Comparison of ENCODE assay signal across 8 cellular contexts in genomic region chr16:17470871-17471744, GRCh38. TPM values are rescaled to one million over a fixed set of nuclear protein-coding genes. Genes with fewer than 3 reads are reported as not detected.
A peak's percentile ranks its signal among the peaks of the same experiment; 100 is the strongest.
DNase-seq lines count a peak whose midpoint lies in the region; ATAC-seq and TF ChIP-seq lines count a peak whose summit lies in the region.

Gene XYLT1, minus strand, starts transcription at chr16:17470960. Its CDS starts 164 bp downstream, at chr16:17470796.

- no peaks in the 10 kb centered on the region for H3K9me3 ChIP-seq in right lobe of liver

- POLR2A ChIA-PET in BJ (lab: Charles Lee): interaction anchor here (0.5 kb wide), 2 partner anchors 16 to 272 kb away, joined by 3 to 5 read pairs; no protein-coding TSS in a partner anchor

- H3K4me1 ChIP-seq in right lobe of liver: no peaks in the 10 kb centered on the region

- DNase-seq in BJ (ENCODE audit: low read depth) (peak; percentile 78), LHCN-M2 (ENCODE audit: low read depth) (peak; percentile 93), dorsolateral prefrontal cortex (peak in 5 of 10 donors; percentile 52 to 75 (median 58)), right lobe of liver (peak; percentile 30 to 55 (median 42)), DMS79 treated with DMSO at 0.1 percent for 48 hours (lab: John Stamatoyannopoulos, UW) (no peak), HUDEP-2 (lab: John Stamatoyannopoulos, UW; ENCODE audit: unreplicated experiment in 76 of 76) (no peak)
- DNase-seq in activated CD4-positive, CD25-positive, alpha-beta regulatory T cell treated with anti-CD3 and anti-CD28 coated beads, Interleukin-2, amount 50 U/mL, for 72 hours: peak; percentile 55
- DNase-seq in stimulated activated naive CD4-positive, alpha-beta T cell treated with Interleukin-2 at 50 U/mL for 16 hours (lab: John Stamatoyannopoulos, UW): peak; percentile 59

- TF ChIP-seq CTCF in BJ (IDR thresholded peaks at IDR 0.05; ENCODE audit: insufficient read depth, low read depth, low read length) (no peak), dorsolateral prefrontal cortex (IDR thresholded peaks at IDR 0.05 in 54 of 56, conservative IDR thresholded peaks at IDR 0.05 in 2 of 56; ENCODE audit: low read depth in 1 of 56, partially characterized antibody in 56 of 56) (no peak), right lobe of liver (IDR thresholded peaks at IDR 0.05) (no peak)

- no peaks in the 10 kb centered on the region for H3K36me3 ChIP-seq in BJ (ENCODE audit: control insufficient read depth, insufficient read depth, low read length)
- no peaks in the 10 kb centered on the region for H3K36me3 ChIP-seq in right lobe of liver

- TF ChIP-seq POLR2A in right lobe of liver (IDR thresholded peaks at IDR 0.05): no peak

- H3K27me3 ChIP-seq in BJ (ENCODE audit: control insufficient read depth, insufficient read depth, low read length) (no peaks in the 10 kb centered on the region), dorsolateral prefrontal cortex (peaks cover 0 to 14% (median 0%) of the 10 kb centered on the region in 45 donors), right lobe of liver (no peaks in the 10 kb centered on the region)

- CTCF ChIA-PET in BJ (lab: Yijun Ruan, JAX): interaction anchor here (1.0 to 1.9 kb wide), 3 partner anchors 108 to 611 kb away, joined by 3 to 15 read pairs (median 4); no protein-coding TSS in a partner anchor

- ATAC-seq in right lobe of liver: peak; percentile 9 to 56 (median 44)

- intact Hi-C loops in dorsolateral prefrontal cortex (cut with DNase I): loop anchor here in 1 of 2 donors (1.0 to 10.0 kb wide), 4 partner anchors 16 to 609 kb away; no protein-coding TSS in a partner anchor
- intact Hi-C loops in right lobe of liver (cut with DNase I): no loop called here

- WGBS in right lobe of liver (ENCODE audit: insufficient coverage, low coverage, low lambda C conversion rate, missing lambda C conversion rate): 8% methylated on average over 10 of the region's 44 CpGs

- H3K4me3 ChIP-seq in BJ (ENCODE audit: low read depth, low read length): peak within 1 kb of the TSS; percentile 73
- H3K4me3 ChIP-seq in dorsolateral prefrontal cortex: peak within 1 kb of the TSS; percentile 45 to 86 (median 74)
- H3K4me3 ChIP-seq in right lobe of liver: peak within 1 kb of the TSS; percentile 30 to 40 (median 35)

- H3K27ac ChIP-seq in dorsolateral prefrontal cortex (peak within 1 kb of the TSS in 46 of 59 donors; percentile 1 to 93 (median 70)), right lobe of liver (no peak within 1 kb of the TSS)

RNA-seq across cellular contexts. Expression of gene XYLT1, which starts in this region (rescaled TPM):
- polyA plus RNA-seq in BJ (2011; rRNA removed): 14.6 and 15.9 TPM in 2 replicates
- 58.1 and 64.5 TPM in 2 replicates for polyA minus RNA-seq in BJ (2011; rRNA and poly(A)+ RNA removed)
- total RNA-seq in LHCN-M2 (2014; rRNA removed) (2.7 and 3.7 TPM in 2 replicates), dorsolateral prefrontal cortex (10 to 100 TPM; 19.0 to 51.6 (median 33.3) TPM), right lobe of liver (1 to 10 TPM in 2 of 6 experiments, under 1 TPM in 4; 0.48 to 2.0 (median 0.59) TPM)
- polyA plus RNA-seq in LHCN-M2 (2012): 1.1 TPM

Comparison
In these comparisons a context has a peak if more than half of its experiments do, and no peak if none do; other contexts are left out.
1. DNase-seq: peak in BJ (single experiment), LHCN-M2 (single experiment), activated CD4-positive, CD25-positive, alpha-beta regulatory T cell treated with anti-CD3 and anti-CD28 coated beads, Interleukin-2, amount 50 U/mL, for 72 hours (single experiment), right lobe of liver (3 of 3) and stimulated activated naive CD4-positive, alpha-beta T cell treated with Interleukin-2 at 50 U/mL for 16 hours (single experiment); none in DMS79 treated with DMSO at 0.1 percent for 48 hours (single experiment) and HUDEP-2 (0 of 76).
2. H3K27ac ChIP-seq: peak in dorsolateral prefrontal cortex (46 of 59); none in right lobe of liver (0 of 3).
3. Peak in every context shown above with its lines, with median percentiles within 50 percentile points of each other: H3K4me3 ChIP-seq.